ENCODE assay signal across 8 cellular contexts in the genomic region with DNA sequence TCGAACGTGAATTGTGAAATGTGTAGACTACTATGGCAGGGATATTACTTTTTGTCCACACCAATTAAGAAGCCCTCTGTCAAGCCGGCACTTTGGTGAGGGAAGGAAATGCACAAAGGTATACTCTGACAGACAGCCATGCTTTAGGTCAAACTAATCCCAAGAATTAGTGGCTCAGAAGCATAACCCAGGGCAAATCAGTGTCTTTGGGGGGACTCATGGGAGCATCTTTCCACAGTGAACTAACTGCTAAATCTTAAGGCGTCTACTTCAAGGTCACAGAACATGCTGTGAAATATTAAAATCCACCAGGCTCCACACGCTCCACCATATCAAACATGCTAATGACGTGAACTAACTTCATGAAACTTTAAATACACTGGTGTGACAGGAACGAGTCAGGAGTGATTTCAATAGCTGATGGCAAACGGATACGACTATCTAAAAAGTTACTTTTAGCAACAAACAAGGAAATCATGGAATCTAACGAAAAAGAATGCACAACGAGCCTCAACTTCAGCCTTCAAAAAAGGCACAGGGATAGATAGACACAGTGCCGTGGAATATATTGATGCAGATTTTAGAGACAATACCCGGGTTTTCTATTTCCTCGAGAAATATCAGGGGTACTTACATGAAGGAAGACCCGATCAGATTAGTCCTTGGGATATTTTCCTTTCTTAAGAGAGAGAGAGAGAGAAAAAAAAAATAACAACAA. TPM values are rescaled to one million over a fixed set of nuclear protein-coding genes. Genes with fewer than 3 reads are reported as not detected.
A peak's percentile ranks its signal among the peaks of the same experiment; 100 is the strongest.
DNase-seq lines count a peak whose midpoint lies in the region; ATAC-seq and TF ChIP-seq lines count a peak whose summit lies in the region.

No MANE protein-coding gene starts in this region.

- DNase-seq in NOMO-1 treated with dmso at 0.1 percent for 144 hours (lab: John Stamatoyannopoulos, UW; ENCODE audit: unreplicated experiment) = peak; percentile 21
- DNase-seq in NOMO-1 treated with DMSO at 0.1 percent for 48 hours (lab: John Stamatoyannopoulos, UW; ENCODE audit: unreplicated experiment) = no peak
- DNase-seq in glomerular visceral epithelial cell (ENCODE audit: extremely low spot score) = peak; percentile 4
- no peak for DNase-seq in prostate gland (ENCODE audit: low spot score)
- DNase-seq in RKO (ENCODE audit: low spot score) = no peak
- DNase-seq in NCI-H2196 treated with DMSO at 0.1 percent for 48 hours (lab: John Stamatoyannopoulos, UW; ENCODE audit: unreplicated experiment) = no peak

- peak overlapping the region; percentile 42 to 53 for H3K4me3 ChIP-seq in prostate gland

- no peaks in the 10 kb centered on the region for H3K4me1 ChIP-seq in prostate gland (replicated peaks)

- no peak for TF ChIP-seq POLR2A in prostate gland (IDR thresholded peaks at IDR 0.05)

- H3K27ac ChIP-seq in VCaP = peak overlapping the region; percentile 34; the same call in 1 of the 2 replicates
- H3K27ac ChIP-seq in prostate gland = peak overlapping the region; percentile 74 to 82

- no peak for TF ChIP-seq CTCF in VCaP (conservative IDR thresholded peaks at IDR 0.05)
- TF ChIP-seq CTCF in prostate gland (IDR thresholded peaks at IDR 0.05) = no peak

- H3K9me3 ChIP-seq in prostate gland = no peaks in the 10 kb centered on the region

- 7% methylated on average over 15 of the region's 15 CpGs for WGBS in prostate gland

- H3K27me3 ChIP-seq in prostate gland (replicated peaks; ENCODE audit: insufficient read depth) = no peaks in the 10 kb centered on the region

- H3K36me3 ChIP-seq in prostate gland = no peaks in the 10 kb centered on the region

- no peak for ATAC-seq in HG03039 (IDR thresholded peaks at IDR 0.05; ENCODE audit: unreplicated experiment)

- intact Hi-C loops in prostate gland (cut with DNase I) = loop anchor here (5.0 kb wide), 3 partner anchors 45 to 150 kb away; no protein-coding TSS in a partner anchor

RNA-seq across cellular contexts. Expression of gene MEF2C, which starts 0.5 kb away (rescaled TPM):
- total RNA-seq in prostate gland = 10 to 100 TPM; 13.9 to 44.0 TPM

Comparison
In these comparisons a context has a peak if more than half of its experiments do, and no peak if none do; other contexts are left out.
1. DNase-seq: peak in NOMO-1 treated with dmso at 0.1 percent for 144 hours (single experiment) and glomerular visceral epithelial cell (single experiment); none in NOMO-1 treated with DMSO at 0.1 percent for 48 hours (single experiment), prostate gland (single experiment), RKO (single experiment) and NCI-H2196 treated with DMSO at 0.1 percent for 48 hours (single experiment).